19 cellular contexts compared by ENCODE assay signal in genomic region chr2:227595797-227596196, GRCh38. TPM values are rescaled to one million over a fixed set of nuclear protein-coding genes. Genes with fewer than 3 reads are reported as not detected.
DNase-seq lines count a peak whose midpoint lies in the region; ATAC-seq and TF ChIP-seq lines count a peak whose summit lies in the region.
"Had no signal": no experiment of that assay in that cellular context is flagged by ENCODE, and none has a peak within 500 bp of the region (broad histone marks: within the 10 kb centered on the region; RNA-seq: fewer than 3 reads in every experiment).

No MANE protein-coding gene starts in this region.

- H3K18ac ChIP-seq in neuronal stem cell (ENCODE audit: low read length), result peak overlapping the region; percentile 18

- peak; percentile 49; the same call in 1 of the 2 replicates for ATAC-seq in HCT116
- no peak for ATAC-seq in Right ventricle myocardium superior (ENCODE audit: poor library complexity)
- ATAC-seq: K562 had no signal

- intact Hi-C loops in HCT116 (cut with micrococcal nuclease), result no loop called here
- intact Hi-C loops in esophagus muscularis mucosa (cut with DNase I), result no loop called here
- intact Hi-C loops in Right ventricle myocardium superior (cut with DNase I), result no loop called here

- DNase-seq in BJ (ENCODE audit: low read depth) (no peak), HCT116 (ENCODE audit: low read depth, low spot score) (no peak), esophagus muscularis mucosa (ENCODE audit: extremely low spot score) (peak; percentile 47), neuronal stem cell (ENCODE audit: low spot score) (no peak), Right ventricle myocardium superior (no peak), hypothalamus (lab: John Stamatoyannopoulos, UW) (no peak), NOMO-1 (lab: John Stamatoyannopoulos, UW; ENCODE audit: unreplicated experiment in 2 of 2) (no peak)
- DNase-seq: ACHN; BE2C; Caco-2; CD4-positive, alpha-beta T cell; GM23248; H9; IMR-90 had no signal

- H3K4me1 ChIP-seq in HCT116 (ENCODE audit: control insufficient read depth in 1 of 2, insufficient read depth in 2 of 2, low read length in 2 of 2) (peaks cover 8 to 13% of the 10 kb centered on the region in 2 experiments; a peak in 3 of 4 replicates), esophagus muscularis mucosa (no peaks in the 10 kb centered on the region), neuronal stem cell (ENCODE audit: control insufficient read depth in 2 of 2, insufficient read depth in 1 of 2, low read depth in 1 of 2, low read length in 2 of 2) (peaks cover 0 to 5% of the 10 kb centered on the region in 2 donors)
- H3K4me1 ChIP-seq: BE2C, Caco-2 had no signal

- H2BK5ac ChIP-seq in neuronal stem cell (ENCODE audit: low read length), result no peak overlapping the region

- no peak overlapping the region for H3K4ac ChIP-seq in neuronal stem cell (ENCODE audit: low read length)

- H3K9me3 ChIP-seq in HCT116 (ENCODE audit: control insufficient read depth in 1 of 2, insufficient read depth in 1 of 2, low read depth in 1 of 2, low read length in 2 of 2) (no peaks in the 10 kb centered on the region), esophagus muscularis mucosa (no peaks in the 10 kb centered on the region), neuronal stem cell (replicated peaks in 1 of 2; ENCODE audit: control insufficient read depth in 2 of 2, insufficient read depth in 1 of 2, low read depth in 1 of 2, low read length in 2 of 2) (no peaks in the 10 kb centered on the region)
- H3K9me3 ChIP-seq: BE2C, Caco-2 had no signal

- H2AK5ac ChIP-seq in neuronal stem cell (ENCODE audit: low read depth, low read length), result no peak overlapping the region

- no peak overlapping the region for H3K27ac ChIP-seq in HCT116 (ENCODE audit: low read depth, low read length)
- H3K27ac ChIP-seq in esophagus muscularis mucosa (replicated peaks in 1 of 4), result no peak overlapping the region
- no peak overlapping the region for H3K27ac ChIP-seq in neuronal stem cell (replicated peaks; ENCODE audit: low read length)
- H3K27ac ChIP-seq: C4-2B, GM23248, HL-60 had no signal

- no peak overlapping the region for H2AFZ ChIP-seq in HCT116 (ENCODE audit: low read depth, low read length, poor library complexity, severe bottlenecking)
- no peak overlapping the region for H2AFZ ChIP-seq in neuronal stem cell (ENCODE audit: low read length)
- H2AFZ ChIP-seq: GM23248 had no signal

- RAD21 ChIA-PET in HCT116 (lab: Charles Lee; ENCODE audit: low non-redundant PET in 1 of 2, low total read pairs in 2 of 2, uncharacterized antibody in 2 of 2, unreplicated experiment in 2 of 2), result no interaction called here

- 64% methylated on average over 4 of the region's 4 CpGs for WGBS in esophagus muscularis mucosa
- WGBS in neuronal stem cell (ENCODE audit: extremely low coverage in 2 of 2, insufficient read length in 2 of 2, insufficient replicate concordance in 1 of 2), 2 donors, result no CpG with 5 or more reads among the region's 4 CpGs

- peaks cover 2% of the 10 kb centered on the region for H3K79me1 ChIP-seq in neuronal stem cell (ENCODE audit: low read depth, low read length)

- H4K8ac ChIP-seq in neuronal stem cell (ENCODE audit: low read depth, low read length), result no peak overlapping the region

- no peaks in the 10 kb centered on the region for H3K9me2 ChIP-seq in HCT116 (ENCODE audit: insufficient read depth)

- peak overlapping the region; percentile 41 for H2BK120ac ChIP-seq in neuronal stem cell (ENCODE audit: low read depth, low read length)

- H3K14ac ChIP-seq in neuronal stem cell (ENCODE audit: low read length), result no peak overlapping the region

- H3K4me2 ChIP-seq in HCT116 (ENCODE audit: low read length) (no peak overlapping the region), neuronal stem cell (ENCODE audit: insufficient read depth, low read length, poor library complexity, severe bottlenecking) (no peak overlapping the region)

- POLR2A ChIA-PET in BJ (lab: Charles Lee), result no interaction called here
- POLR2A ChIA-PET in HCT116 (lab: Charles Lee), result no interaction called here

- no peak overlapping the region for H2BK15ac ChIP-seq in neuronal stem cell (ENCODE audit: low read length)

- no peak for TF ChIP-seq RAD21 in HCT116 (IDR thresholded peaks at IDR 0.05; ENCODE audit: low read depth)

- 0 out of 2 replicates have a peak, but pooled peaks have one; percentile 2 for TF ChIP-seq CTCF in BJ (IDR thresholded peaks at IDR 0.05; ENCODE audit: insufficient read depth, low read depth, low read length)
- peak in 1 of 3 experiments; percentile 6; a peak in 1 of 6 replicates for TF ChIP-seq CTCF in HCT116 (IDR thresholded peaks at IDR 0.05 in 2 of 3, conservative IDR thresholded peaks at IDR 0.05 in 1 of 3; ENCODE audit: borderline replicate concordance in 1 of 3, insufficient read depth in 1 of 3, low read depth in 2 of 3, low read length in 2 of 3)
- no peak for TF ChIP-seq CTCF in esophagus muscularis mucosa (IDR thresholded peaks at IDR 0.05)

- no peak for TF ChIP-seq POLR2A in HCT116 (IDR thresholded peaks at IDR 0.05; ENCODE audit: borderline replicate concordance, extremely low read depth, insufficient read depth, insufficient read length)
- TF ChIP-seq POLR2A in esophagus muscularis mucosa (IDR thresholded peaks at IDR 0.05; ENCODE audit: low read depth), result no peak

- no peaks in the 10 kb centered on the region; the same call in 1 of the 2 replicates for H3K27me3 ChIP-seq in BJ (ENCODE audit: control insufficient read depth, insufficient read depth, low read length)
- H3K27me3 ChIP-seq in HCT116 (ENCODE audit: insufficient read depth, low read length), result no peaks in the 10 kb centered on the region
- H3K27me3 ChIP-seq in esophagus muscularis mucosa, result peaks cover 0 to 24% (median 0%) of the 10 kb centered on the region in 4 donors
- no peaks in the 10 kb centered on the region for H3K27me3 ChIP-seq in neuronal stem cell (ENCODE audit: control insufficient read depth in 3 of 3, insufficient read depth in 3 of 3, low read depth in 1 of 3, low read length in 3 of 3)

- no peak overlapping the region for H3K23ac ChIP-seq in neuronal stem cell (ENCODE audit: low read depth, low read length, poor library complexity)

- no peak overlapping the region for H4K91ac ChIP-seq in neuronal stem cell (ENCODE audit: low read depth, low read length, poor library complexity)

- no peak overlapping the region for H2BK12ac ChIP-seq in neuronal stem cell (ENCODE audit: low read length)

- H4K20me1 ChIP-seq in HCT116 (ENCODE audit: insufficient read depth), result no peaks in the 10 kb centered on the region

- BruUV-seq in HCT116 (replicated peaks; lab: Mats Ljungman, UMichigan), result no TSS peak

- TF ChIP-seq EP300 in esophagus muscularis mucosa (IDR thresholded peaks at IDR 0.05), result no peak

- CTCF ChIA-PET in BJ (lab: Yijun Ruan, JAX) (interaction anchor here (1.3 to 1.4 kb wide), 2 partner anchors 63 to 189 kb away, joined by 3 to 6 read pairs; no protein-coding TSS in a partner anchor), HCT116 (lab: Charles Lee) (no interaction called here)

- H3K79me2 ChIP-seq in HCT116 (ENCODE audit: insufficient read depth, low read length), result no peaks in the 10 kb centered on the region

- H3K36me3 ChIP-seq in BJ (ENCODE audit: control insufficient read depth, insufficient read depth, low read length) (no peaks in the 10 kb centered on the region), HCT116 (ENCODE audit: control insufficient read depth in 1 of 2, insufficient read depth in 2 of 2, low read length in 2 of 2) (no peaks in the 10 kb centered on the region), esophagus muscularis mucosa (no peaks in the 10 kb centered on the region), neuronal stem cell (replicated peaks in 1 of 2; ENCODE audit: control insufficient read depth in 2 of 2, insufficient read depth in 2 of 2, low read length in 2 of 2) (no peaks in the 10 kb centered on the region)
- H3K36me3 ChIP-seq: BE2C had no signal

- no peak overlapping the region for H3K9ac ChIP-seq in HCT116 (ENCODE audit: low read length)
- no peak overlapping the region for H3K9ac ChIP-seq in neuronal stem cell (ENCODE audit: low read depth, low read length, poor library complexity)
- H3K9ac ChIP-seq: GM23248 had no signal

- H3K4me3 ChIP-seq in BJ (ENCODE audit: low read depth, low read length) (no peak overlapping the region), HCT116 (replicated peaks in 1 of 2; ENCODE audit: low read depth in 1 of 2, low read length in 2 of 2) (no peak overlapping the region), esophagus muscularis mucosa (no peak overlapping the region), neuronal stem cell (ENCODE audit: low read length in 2 of 2) (no peak overlapping the region)
- H3K4me3 ChIP-seq: GM23248, K562 had no signal

TF ChIP-seq in HCT116, 20 proteins besides CTCF, POLR2A, EP300 and RAD21 (continues in another document):
- TF ChIP-seq EZH2 (IDR thresholded peaks at IDR 0.05), result no peak
- no peak for TF ChIP-seq CEBPB (IDR thresholded peaks at IDR 0.05; ENCODE audit: low read depth)
- TF ChIP-seq JUND (IDR thresholded peaks at IDR 0.05), result no peak

RNA-seq across cellular contexts. Expression of gene SCYGR2, which starts 2.9 kb away (rescaled TPM):
- polyA plus RNA-seq in BJ (2011; rRNA removed), result not detected in 2 replicates
- not detected in 2 replicates for polyA minus RNA-seq in BJ (2011; rRNA and poly(A)+ RNA removed)
- total RNA-seq in HCT116 (2021; ENCODE audit: unreplicated experiment), result not detected
- not detected in 2 replicates for polyA plus RNA-seq in HCT116 (2012)
- not detected for total RNA-seq in esophagus muscularis mucosa
- not detected for polyA plus RNA-seq in neuronal stem cell (2013, experiment 1 of 2)
- polyA plus RNA-seq in neuronal stem cell (2013, experiment 2 of 2), result not detected
- total RNA-seq in Right ventricle myocardium superior, result not detected
- total RNA-seq: A172; Caco-2; CD4-positive, alpha-beta T cell; GM23248; H9; HT1080; IMR-90; K562 had no signal
- polyA plus RNA-seq: GM23248, IMR-90, K562 had no signal

RNA-seq across cellular contexts. Expression of gene SCYGR3, which starts 18.8 kb away (rescaled TPM):
- not detected in 2 replicates for polyA plus RNA-seq in BJ (2011; rRNA removed)
- not detected in 2 replicates for polyA minus RNA-seq in BJ (2011; rRNA and poly(A)+ RNA removed)
- not detected for total RNA-seq in HCT116 (2021; ENCODE audit: unreplicated experiment)
- not detected in 2 replicates for polyA plus RNA-seq in HCT116 (2012)
- total RNA-seq in esophagus muscularis mucosa, result not detected
- polyA plus RNA-seq in neuronal stem cell (2013, experiment 1 of 2), result not detected
- not detected for polyA plus RNA-seq in neuronal stem cell (2013, experiment 2 of 2)
- not detected for total RNA-seq in Right ventricle myocardium superior
- total RNA-seq: A172; Caco-2; CD4-positive, alpha-beta T cell; GM23248; H9; HT1080; IMR-90; K562 had no signal
- polyA plus RNA-seq: GM23248, IMR-90, K562 had no signal

RNA-seq across cellular contexts. Expression of gene SCYGR4, which starts 21.5 kb away (rescaled TPM):
- polyA plus RNA-seq in BJ (2011; rRNA removed), result not detected in 2 replicates
- not detected in 2 replicates for polyA minus RNA-seq in BJ (2011; rRNA and poly(A)+ RNA removed)
- total RNA-seq in HCT116 (2021; ENCODE audit: unreplicated experiment) (not detected), esophagus muscularis mucosa (not detected), Right ventricle myocardium superior (not detected)
- polyA plus RNA-seq in HCT116 (2012), result not detected in 2 replicates
- polyA plus RNA-seq in neuronal stem cell (2013, experiment 1 of 2), result not detected
- not detected for polyA plus RNA-seq in neuronal stem cell (2013, experiment 2 of 2)
- total RNA-seq: A172; Caco-2; CD4-positive, alpha-beta T cell; GM23248; H9; HT1080; IMR-90; K562 had no signal
- polyA plus RNA-seq: GM23248, IMR-90 had no signal
